Comparison of ENCODE assay signal across 24 cellular contexts in the genomic region with DNA sequence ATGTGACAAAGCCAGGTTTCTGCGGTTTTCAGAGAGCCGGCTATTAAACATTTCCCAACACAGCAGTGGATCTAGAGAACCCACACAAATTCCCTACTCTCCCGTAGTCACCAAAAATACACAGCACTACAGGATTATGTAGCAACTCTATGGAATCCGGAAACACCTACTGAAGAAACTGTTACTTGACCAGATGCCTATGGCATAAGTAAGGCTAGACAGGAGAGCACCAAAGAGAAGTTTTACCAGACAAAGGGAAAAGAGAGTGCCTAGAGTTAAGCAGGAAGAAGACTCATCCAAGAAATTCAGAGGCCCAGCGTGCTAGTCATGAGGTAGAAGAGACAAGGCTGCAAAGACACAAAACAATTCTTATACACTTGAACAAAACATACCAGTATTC.
DNase-seq lines count a peak whose midpoint lies in the region; ATAC-seq, FAIRE-seq and TF ChIP-seq lines count a peak whose summit lies in the region.
"Had no signal": no experiment of that assay in that cellular context is flagged by ENCODE, and none has a peak within 500 bp of the region (broad histone marks: within the 10 kb centered on the region; RNA-seq: fewer than 3 reads in every experiment).

No MANE protein-coding gene starts in this region.

- H3K4me1 ChIP-seq in astrocyte (ENCODE audit: insufficient read depth, low read length), result no peaks in the 10 kb centered on the region

- no peak overlapping the region for H3K27ac ChIP-seq in astrocyte (ENCODE audit: low read depth, low read length)
- H3K27ac ChIP-seq: sigmoid colon, tibial nerve had no signal

- no peaks in the 10 kb centered on the region for H3K27me3 Mint-ChIP-seq in astrocyte (ENCODE audit: low read depth, unreplicated experiment)
- H3K27me3 Mint-ChIP-seq: CD4-positive, alpha-beta T cell; progenitor cell of endocrine pancreas; stimulated activated naive CD8-positive, alpha-beta T cell treated with anti-CD3 and anti-CD28 coated beads, Interleukin-15, amount 100 ng/mL, for 72 hours had no signal

- no peaks in the 10 kb centered on the region for H3K9me3 ChIP-seq in astrocyte (ENCODE audit: insufficient read depth, low read depth, low read length)
- H3K9me3 ChIP-seq: sigmoid colon, tibial nerve had no signal

- H3K36me3 ChIP-seq in astrocyte (ENCODE audit: insufficient read depth, low read length), result no peaks in the 10 kb centered on the region
- H3K36me3 ChIP-seq: sigmoid colon, tibial nerve had no signal

- no peak overlapping the region for H3K4me3 Mint-ChIP-seq in astrocyte (ENCODE audit: unreplicated experiment)
- H3K4me3 Mint-ChIP-seq: CD4-positive, alpha-beta T cell; neural crest cell; stimulated activated naive CD8-positive, alpha-beta T cell treated with anti-CD3 and anti-CD28 coated beads, Interleukin-15, amount 100 ng/mL, for 72 hours; T-helper 2 cell treated with Interferon-gamma antibody and Interleukin-4, amounts not matched to agents 5 μg/mL and 100 μg/mL, for 36 hours had no signal

- no peaks in the 10 kb centered on the region for H3K27me3 ChIP-seq in astrocyte (ENCODE audit: insufficient read depth, low read length)
- H3K27me3 ChIP-seq: sigmoid colon, tibial nerve had no signal

- peak; percentile 92 for DNase-seq in HT1080 (ENCODE audit: low read depth)
- peak; percentile 74 for DNase-seq in astrocyte (ENCODE audit: low read depth)
- peak; percentile 39 for DNase-seq in foreskin melanocyte
- peak; percentile 54 for DNase-seq in urothelium cell line (ENCODE audit: low spot score)
- no peak for DNase-seq in NCI-H69 (lab: John Stamatoyannopoulos, UW)
- no peak for DNase-seq in activated CD4-positive, alpha-beta T cell treated with anti-CD3 and anti-CD28 coated beads for 1 hour
- DNase-seq: activated CD4-positive, alpha-beta T cell treated with anti-CD3 and anti-CD28 coated beads, Interleukin-2, amount 50 U/mL, for 4 hours; activated CD8-positive, alpha-beta memory T cell treated with anti-CD3 and anti-CD28 coated beads, Interleukin-2, amount 50 U/mL, for 4 hours; activated naive CD4-positive, alpha-beta T cell treated with anti-CD3 and anti-CD28 coated beads, Interleukin-2, amount 50 U/mL, for 16 hours; aorta; CD4-positive, alpha-beta T cell; DMS 273 treated with DMSO at 0.1 percent for 48 hours; hypothalamus; NCI-H1694; NCI-H526 treated with DMSO at 0.1 percent for 48 hours; sigmoid colon; stimulated activated naive CD8-positive, alpha-beta T cell treated with anti-CD3 and anti-CD28 coated beads, Interleukin-15, amount 100 ng/mL, for 72 hours had no signal

- H4K20me1 ChIP-seq in astrocyte (ENCODE audit: insufficient read depth, low read length), result no peaks in the 10 kb centered on the region

- no peak overlapping the region for H2AFZ ChIP-seq in astrocyte (ENCODE audit: low read depth, low read length)

- H3K4me1 Mint-ChIP-seq in astrocyte (ENCODE audit: low read depth, unreplicated experiment), result peaks cover 25% of the 10 kb centered on the region
- H3K4me1 Mint-ChIP-seq: stimulated activated naive CD8-positive, alpha-beta T cell treated with anti-CD3 and anti-CD28 coated beads, Interleukin-15, amount 100 ng/mL, for 72 hours had no signal

- H3K36me3 Mint-ChIP-seq in astrocyte (ENCODE audit: low read depth, unreplicated experiment), result no peaks in the 10 kb centered on the region

- H3K79me2 ChIP-seq in astrocyte (ENCODE audit: insufficient read depth, low read length), result no peaks in the 10 kb centered on the region

- H3K27ac Mint-ChIP-seq in astrocyte (ENCODE audit: unreplicated experiment), result peak overlapping the region; percentile 16
- H3K27ac Mint-ChIP-seq: CD4-positive, alpha-beta T cell; progenitor cell of endocrine pancreas; stimulated activated naive CD8-positive, alpha-beta T cell treated with anti-CD3 and anti-CD28 coated beads, Interleukin-15, amount 100 ng/mL, for 72 hours; T-helper 2 cell treated with Interferon-gamma antibody and Interleukin-4, amounts not matched to agents 5 μg/mL and 100 μg/mL, for 36 hours had no signal

- H3K9me3 Mint-ChIP-seq in astrocyte (ENCODE audit: unreplicated experiment), result no peaks in the 10 kb centered on the region
- H3K9me3 Mint-ChIP-seq: CD4-positive, alpha-beta T cell; neural crest cell; stimulated activated naive CD8-positive, alpha-beta T cell treated with anti-CD3 and anti-CD28 coated beads, Interleukin-15, amount 100 ng/mL, for 72 hours; T-helper 2 cell treated with Interferon-gamma antibody and Interleukin-4, amounts not matched to agents 5 μg/mL and 100 μg/mL, for 36 hours had no signal

- FAIRE-seq in astrocyte (lab: Jason Lieb, UNC), result no peak
- FAIRE-seq in urothelium cell line (lab: Jason Lieb, UNC), result no peak
- FAIRE-seq: frontal cortex, islet of Langerhans had no signal

- H3K4me3 ChIP-seq in astrocyte (ENCODE audit: insufficient read depth, low read depth, low read length), result no peak overlapping the region
- H3K4me3 ChIP-seq: sigmoid colon, tibial nerve had no signal

- TF ChIP-seq CTCF in astrocyte (IDR thresholded peaks at IDR 0.05; ENCODE audit: insufficient read depth, low read depth, low read length), result no peak

- no peak for ATAC-seq in GM21360 (IDR thresholded peaks at IDR 0.05; ENCODE audit: unreplicated experiment)
- ATAC-seq: stimulated activated naive CD8-positive, alpha-beta T cell treated with anti-CD3 and anti-CD28 coated beads, Interleukin-15, amount 100 ng/mL, for 72 hours had no signal

- H3K9ac ChIP-seq in astrocyte (ENCODE audit: low read length), result no peak overlapping the region

- no peak overlapping the region for H3K4me2 ChIP-seq in astrocyte (ENCODE audit: low read length)

Comparison
In these comparisons a context has a peak if more than half of its experiments do, and no peak if none do; other contexts are left out.
1. DNase-seq: peak in HT1080 (single experiment), astrocyte (single experiment), foreskin melanocyte (single experiment) and urothelium cell line (single experiment); none in NCI-H69 (single experiment) and activated CD4-positive, alpha-beta T cell treated with anti-CD3 and anti-CD28 coated beads for 1 hour (single experiment).